16 cellular contexts compared by ENCODE assay signal in genomic region chr5:83426855-83427254, GRCh38. TPM values are rescaled to one million over a fixed set of nuclear protein-coding genes. Genes with fewer than 3 reads are reported as not detected.
DNase-seq lines count a peak whose midpoint lies in the region; ATAC-seq and TF ChIP-seq lines count a peak whose summit lies in the region.
"Had no signal": no experiment of that assay in that cellular context is flagged by ENCODE, and none has a peak within 500 bp of the region (broad histone marks: within the 10 kb centered on the region; RNA-seq: fewer than 3 reads in every experiment).

No MANE protein-coding gene starts in this region.

- H3K4me1 ChIP-seq in upper lobe of left lung, result no peaks in the 10 kb centered on the region

- TF ChIP-seq POLR2A in GM18505 (IDR thresholded peaks at IDR 0.05; ENCODE audit: borderline replicate concordance, extremely low read depth, insufficient read depth, insufficient read length), result no peak
- no peak for TF ChIP-seq POLR2A in upper lobe of left lung (IDR thresholded peaks at IDR 0.05)

- no peak for TF ChIP-seq CTCF in GM20000 (IDR thresholded peaks at IDR 0.05; ENCODE audit: extremely low read depth, missing control alignments)
- no peak for TF ChIP-seq CTCF in upper lobe of left lung (IDR thresholded peaks at IDR 0.05)
- no peak for TF ChIP-seq CTCF in HFFc6 (IDR thresholded peaks at IDR 0.05)

- H3K27me3 Mint-ChIP-seq in T-helper 17 cell (peaks cover 8% of the 10 kb centered on the region), HFFc6 (ENCODE audit: insufficient read depth) (peaks cover 1% of the 10 kb centered on the region; the same call in 1 of the 2 replicates)
- H3K27me3 Mint-ChIP-seq: activated CD4-positive, alpha-beta T cell treated with anti-CD3 and anti-CD28 coated beads, Interleukin-2, amount 10 ng/mL, durations not matched to agents 7 days and 5 days; CD4-positive, alpha-beta T cell had no signal

- H3K27ac Mint-ChIP-seq in T-helper 17 cell (no peak overlapping the region), HFFc6 (no peak overlapping the region)
- H3K27ac Mint-ChIP-seq: activated CD4-positive, alpha-beta T cell treated with anti-CD3 and anti-CD28 coated beads, Interleukin-2, amount 10 ng/mL, durations not matched to agents 7 days and 5 days; CD4-positive, alpha-beta T cell; neural progenitor cell had no signal

- H3K4me3 ChIP-seq in upper lobe of left lung, result no peak overlapping the region
- H3K4me3 ChIP-seq: neural progenitor cell had no signal

- no peaks in the 10 kb centered on the region for H3K36me3 Mint-ChIP-seq in T-helper 17 cell (ENCODE audit: low read depth)
- H3K36me3 Mint-ChIP-seq in HFFc6 (ENCODE audit: low read depth), result no peaks in the 10 kb centered on the region

- peak; percentile 16 for DNase-seq in GM20000 (ENCODE audit: low spot score)
- DNase-seq in T-helper 17 cell, result no peak
- no peak for DNase-seq in upper lobe of left lung
- no peak for DNase-seq in stimulated activated CD4-positive, alpha-beta T cell treated with anti-CD3 and anti-CD28 coated beads, Interleukin-15, amount 100 ng/mL, for 24 hours
- DNase-seq in HFFc6, result no peak
- DNase-seq: activated CD4-positive, alpha-beta T cell treated with anti-CD3 and anti-CD28 coated beads, Interleukin-2, amount 10 ng/mL, durations not matched to agents 7 days and 5 days; activated naive CD4-positive, alpha-beta T cell treated with Interleukin-2 at 50 U/mL for 16 hours; CD4-positive, alpha-beta T cell; DMS79 treated with DMSO at 0.1 percent for 48 hours; Karpas-422; NCI-H1105 treated with DMSO at 0.1 percent for 48 hours; NCI-H2171 had no signal

- no peaks in the 10 kb centered on the region for H3K36me3 ChIP-seq in upper lobe of left lung
- H3K36me3 ChIP-seq: neural progenitor cell had no signal

- no peaks in the 10 kb centered on the region for H3K9me3 ChIP-seq in T-helper 17 cell (ENCODE audit: control insufficient read depth, low read length, poor library complexity, severe bottlenecking)
- H3K9me3 ChIP-seq in upper lobe of left lung, result no peaks in the 10 kb centered on the region

- ATAC-seq in GM18505 (IDR thresholded peaks at IDR 0.05; ENCODE audit: unreplicated experiment), result peak; percentile 57
- peak; percentile 62 for ATAC-seq in HG02763 (IDR thresholded peaks at IDR 0.05; ENCODE audit: unreplicated experiment)
- ATAC-seq in HG03457 (IDR thresholded peaks at IDR 0.05; ENCODE audit: unreplicated experiment), result peak; percentile 67
- no peak for ATAC-seq in T-helper 17 cell
- ATAC-seq in upper lobe of left lung (ENCODE audit: low FRiP score in 2 of 2), result no peak

- H3K4me1 Mint-ChIP-seq in T-helper 17 cell (no peaks in the 10 kb centered on the region), HFFc6 (ENCODE audit: low read depth) (no peaks in the 10 kb centered on the region)
- H3K4me1 Mint-ChIP-seq: activated CD4-positive, alpha-beta T cell treated with anti-CD3 and anti-CD28 coated beads, Interleukin-2, amount 10 ng/mL, durations not matched to agents 7 days and 5 days; neural progenitor cell had no signal

- H3K4me3 Mint-ChIP-seq in T-helper 17 cell, result no peak overlapping the region
- H3K4me3 Mint-ChIP-seq in HFFc6, result no peak overlapping the region
- H3K4me3 Mint-ChIP-seq: activated CD4-positive, alpha-beta T cell treated with anti-CD3 and anti-CD28 coated beads, Interleukin-2, amount 10 ng/mL, durations not matched to agents 7 days and 5 days; CD4-positive, alpha-beta T cell; neural progenitor cell had no signal

- H3K27me3 ChIP-seq in upper lobe of left lung, result no peaks in the 10 kb centered on the region
- H3K27me3 ChIP-seq: neural progenitor cell had no signal

- no peaks in the 10 kb centered on the region for H3K9me3 Mint-ChIP-seq in HFFc6
- H3K9me3 Mint-ChIP-seq: activated CD4-positive, alpha-beta T cell treated with anti-CD3 and anti-CD28 coated beads, Interleukin-2, amount 10 ng/mL, durations not matched to agents 7 days and 5 days; CD4-positive, alpha-beta T cell had no signal

- H3K27ac ChIP-seq in upper lobe of left lung, result no peak overlapping the region
- H3K27ac ChIP-seq: neural progenitor cell had no signal

- 88 to 94% methylated on average over 1 of the region's 1 CpG for WGBS in upper lobe of left lung, 2 donors

- no peak for TF ChIP-seq EP300 in upper lobe of left lung (IDR thresholded peaks at IDR 0.05)

RNA-seq across cellular contexts. Expression of gene VCAN, which starts 44.7 kb away (rescaled TPM):
- total RNA-seq in T-helper 17 cell, result 10 to 100 TPM in 1 of 2 donors, 1 to 10 TPM in 1; 8.0 to 34.2 TPM
- 100 to 1,000 TPM in 4 of 6 donors, 10 to 100 TPM in 2; 73.3 to 254 (median 121) TPM for total RNA-seq in upper lobe of left lung
- total RNA-seq in HFFc6 (2021; fragmentation: NEBNext Ultra II Directional; extraction: Animal tissue kit (Norgen Biotek cat#: 25700)), result 10 to 100 TPM; 18.8 to 25.5 (median 22.5) TPM

Comparison
In these comparisons a context has a peak if more than half of its experiments do, and no peak if none do; other contexts are left out.
1. ATAC-seq: peak in GM18505 (single experiment), HG02763 (single experiment) and HG03457 (single experiment); none in T-helper 17 cell (single experiment) and upper lobe of left lung (0 of 2).